1 cellular context compared by ENCODE assay signal in the genomic region with DNA sequence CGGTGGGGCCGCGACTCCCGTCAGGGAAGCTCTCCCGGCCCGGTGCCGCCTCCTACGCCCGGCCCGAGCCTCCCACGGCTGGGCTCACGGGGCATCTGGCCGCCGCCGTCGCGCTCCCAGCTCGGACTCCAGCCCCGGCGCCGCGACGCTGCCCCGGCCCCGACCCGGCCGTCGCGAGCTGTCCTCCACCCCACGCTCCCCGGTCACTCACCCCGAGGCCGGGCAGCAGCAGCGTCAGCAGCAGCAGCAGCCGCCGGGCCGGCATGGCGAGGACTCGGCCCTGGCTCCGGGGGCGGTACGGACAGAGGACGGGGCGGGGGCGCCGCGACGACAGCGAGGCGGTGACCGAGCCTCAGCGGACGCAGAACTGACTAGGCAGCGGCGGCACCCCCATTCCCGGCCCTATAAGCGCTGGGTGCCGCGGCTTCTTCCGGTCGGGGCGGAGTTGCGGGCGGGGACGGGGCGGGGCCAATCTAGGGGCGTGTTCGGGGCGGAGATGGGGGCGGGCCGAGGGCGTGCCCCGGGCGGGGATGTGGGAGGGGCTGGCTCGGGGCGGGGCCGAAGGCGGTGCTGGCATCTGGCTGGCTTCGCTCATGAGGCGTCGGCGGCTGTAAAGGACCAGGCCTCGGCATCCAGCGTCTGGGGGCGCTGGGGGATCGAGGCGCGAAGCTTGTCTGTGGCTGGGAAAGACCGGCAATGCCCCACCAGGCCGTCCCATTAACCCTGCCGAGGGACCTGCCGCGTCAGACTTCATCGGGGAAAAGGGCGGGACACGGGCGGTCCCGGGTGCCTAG.
A peak's percentile ranks its signal among the peaks of the same experiment; 100 is the strongest.
TF ChIP-seq lines count a peak whose summit lies in the region.

A gene (minus strand): TSS at position 380 of the 794 bp plus-strand sequence. CDS start 115 bp downstream, at position 265.

TF ChIP-seq in HepG2, 621 proteins besides CTCF, POLR2A, EP300 and RAD21 (continued from another document and continues in another):
- TF ChIP-seq, protein P1, sequence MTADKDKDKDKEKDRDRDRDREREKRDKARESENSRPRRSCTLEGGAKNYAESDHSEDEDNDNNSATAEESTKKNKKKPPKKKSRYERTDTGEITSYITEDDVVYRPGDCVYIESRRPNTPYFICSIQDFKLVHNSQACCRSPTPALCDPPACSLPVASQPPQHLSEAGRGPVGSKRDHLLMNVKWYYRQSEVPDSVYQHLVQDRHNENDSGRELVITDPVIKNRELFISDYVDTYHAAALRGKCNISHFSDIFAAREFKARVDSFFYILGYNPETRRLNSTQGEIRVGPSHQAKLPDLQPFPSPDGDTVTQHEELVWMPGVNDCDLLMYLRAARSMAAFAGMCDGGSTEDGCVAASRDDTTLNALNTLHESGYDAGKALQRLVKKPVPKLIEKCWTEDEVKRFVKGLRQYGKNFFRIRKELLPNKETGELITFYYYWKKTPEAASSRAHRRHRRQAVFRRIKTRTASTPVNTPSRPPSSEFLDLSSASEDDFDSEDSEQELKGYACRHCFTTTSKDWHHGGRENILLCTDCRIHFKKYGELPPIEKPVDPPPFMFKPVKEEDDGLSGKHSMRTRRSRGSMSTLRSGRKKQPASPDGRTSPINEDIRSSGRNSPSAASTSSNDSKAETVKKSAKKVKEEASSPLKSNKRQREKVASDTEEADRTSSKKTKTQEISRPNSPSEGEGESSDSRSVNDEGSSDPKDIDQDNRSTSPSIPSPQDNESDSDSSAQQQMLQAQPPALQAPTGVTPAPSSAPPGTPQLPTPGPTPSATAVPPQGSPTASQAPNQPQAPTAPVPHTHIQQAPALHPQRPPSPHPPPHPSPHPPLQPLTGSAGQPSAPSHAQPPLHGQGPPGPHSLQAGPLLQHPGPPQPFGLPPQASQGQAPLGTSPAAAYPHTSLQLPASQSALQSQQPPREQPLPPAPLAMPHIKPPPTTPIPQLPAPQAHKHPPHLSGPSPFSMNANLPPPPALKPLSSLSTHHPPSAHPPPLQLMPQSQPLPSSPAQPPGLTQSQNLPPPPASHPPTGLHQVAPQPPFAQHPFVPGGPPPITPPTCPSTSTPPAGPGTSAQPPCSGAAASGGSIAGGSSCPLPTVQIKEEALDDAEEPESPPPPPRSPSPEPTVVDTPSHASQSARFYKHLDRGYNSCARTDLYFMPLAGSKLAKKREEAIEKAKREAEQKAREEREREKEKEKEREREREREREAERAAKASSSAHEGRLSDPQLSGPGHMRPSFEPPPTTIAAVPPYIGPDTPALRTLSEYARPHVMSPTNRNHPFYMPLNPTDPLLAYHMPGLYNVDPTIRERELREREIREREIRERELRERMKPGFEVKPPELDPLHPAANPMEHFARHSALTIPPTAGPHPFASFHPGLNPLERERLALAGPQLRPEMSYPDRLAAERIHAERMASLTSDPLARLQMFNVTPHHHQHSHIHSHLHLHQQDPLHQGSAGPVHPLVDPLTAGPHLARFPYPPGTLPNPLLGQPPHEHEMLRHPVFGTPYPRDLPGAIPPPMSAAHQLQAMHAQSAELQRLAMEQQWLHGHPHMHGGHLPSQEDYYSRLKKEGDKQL (CRISPR knock-in tag; IDR thresholded peaks at IDR 0.05; ENCODE audit: low read depth): no peak; the same call in 1 of the 2 replicates
- TF ChIP-seq MXI1 (IDR thresholded peaks at IDR 0.05; ENCODE audit: borderline replicate concordance, low read depth, low read length): peak; percentile 88; the same call in 2 of the 3 replicates
- peak; percentile 89 for TF ChIP-seq ERF (CRISPR knock-in tag; IDR thresholded peaks at IDR 0.05)
- TF ChIP-seq, protein P2, sequence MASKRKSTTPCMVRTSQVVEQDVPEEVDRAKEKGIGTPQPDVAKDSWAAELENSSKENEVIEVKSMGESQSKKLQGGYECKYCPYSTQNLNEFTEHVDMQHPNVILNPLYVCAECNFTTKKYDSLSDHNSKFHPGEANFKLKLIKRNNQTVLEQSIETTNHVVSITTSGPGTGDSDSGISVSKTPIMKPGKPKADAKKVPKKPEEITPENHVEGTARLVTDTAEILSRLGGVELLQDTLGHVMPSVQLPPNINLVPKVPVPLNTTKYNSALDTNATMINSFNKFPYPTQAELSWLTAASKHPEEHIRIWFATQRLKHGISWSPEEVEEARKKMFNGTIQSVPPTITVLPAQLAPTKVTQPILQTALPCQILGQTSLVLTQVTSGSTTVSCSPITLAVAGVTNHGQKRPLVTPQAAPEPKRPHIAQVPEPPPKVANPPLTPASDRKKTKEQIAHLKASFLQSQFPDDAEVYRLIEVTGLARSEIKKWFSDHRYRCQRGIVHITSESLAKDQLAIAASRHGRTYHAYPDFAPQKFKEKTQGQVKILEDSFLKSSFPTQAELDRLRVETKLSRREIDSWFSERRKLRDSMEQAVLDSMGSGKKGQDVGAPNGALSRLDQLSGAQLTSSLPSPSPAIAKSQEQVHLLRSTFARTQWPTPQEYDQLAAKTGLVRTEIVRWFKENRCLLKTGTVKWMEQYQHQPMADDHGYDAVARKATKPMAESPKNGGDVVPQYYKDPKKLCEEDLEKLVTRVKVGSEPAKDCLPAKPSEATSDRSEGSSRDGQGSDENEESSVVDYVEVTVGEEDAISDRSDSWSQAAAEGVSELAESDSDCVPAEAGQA (IDR thresholded peaks at IDR 0.05; ENCODE audit: low read depth): no peak
- TF ChIP-seq, protein P2 (CRISPR knock-in tag; IDR thresholded peaks at IDR 0.05; ENCODE audit: borderline replicate concordance): peak; percentile 99
- TF ChIP-seq PPARG (CRISPR knock-in tag; conservative IDR thresholded peaks at IDR 0.05): no peak
- TF ChIP-seq, protein P3, sequence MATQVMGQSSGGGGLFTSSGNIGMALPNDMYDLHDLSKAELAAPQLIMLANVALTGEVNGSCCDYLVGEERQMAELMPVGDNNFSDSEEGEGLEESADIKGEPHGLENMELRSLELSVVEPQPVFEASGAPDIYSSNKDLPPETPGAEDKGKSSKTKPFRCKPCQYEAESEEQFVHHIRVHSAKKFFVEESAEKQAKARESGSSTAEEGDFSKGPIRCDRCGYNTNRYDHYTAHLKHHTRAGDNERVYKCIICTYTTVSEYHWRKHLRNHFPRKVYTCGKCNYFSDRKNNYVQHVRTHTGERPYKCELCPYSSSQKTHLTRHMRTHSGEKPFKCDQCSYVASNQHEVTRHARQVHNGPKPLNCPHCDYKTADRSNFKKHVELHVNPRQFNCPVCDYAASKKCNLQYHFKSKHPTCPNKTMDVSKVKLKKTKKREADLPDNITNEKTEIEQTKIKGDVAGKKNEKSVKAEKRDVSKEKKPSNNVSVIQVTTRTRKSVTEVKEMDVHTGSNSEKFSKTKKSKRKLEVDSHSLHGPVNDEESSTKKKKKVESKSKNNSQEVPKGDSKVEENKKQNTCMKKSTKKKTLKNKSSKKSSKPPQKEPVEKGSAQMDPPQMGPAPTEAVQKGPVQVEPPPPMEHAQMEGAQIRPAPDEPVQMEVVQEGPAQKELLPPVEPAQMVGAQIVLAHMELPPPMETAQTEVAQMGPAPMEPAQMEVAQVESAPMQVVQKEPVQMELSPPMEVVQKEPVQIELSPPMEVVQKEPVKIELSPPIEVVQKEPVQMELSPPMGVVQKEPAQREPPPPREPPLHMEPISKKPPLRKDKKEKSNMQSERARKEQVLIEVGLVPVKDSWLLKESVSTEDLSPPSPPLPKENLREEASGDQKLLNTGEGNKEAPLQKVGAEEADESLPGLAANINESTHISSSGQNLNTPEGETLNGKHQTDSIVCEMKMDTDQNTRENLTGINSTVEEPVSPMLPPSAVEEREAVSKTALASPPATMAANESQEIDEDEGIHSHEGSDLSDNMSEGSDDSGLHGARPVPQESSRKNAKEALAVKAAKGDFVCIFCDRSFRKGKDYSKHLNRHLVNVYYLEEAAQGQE (IDR thresholded peaks at IDR 0.05; ENCODE audit: borderline replicate concordance in 1 of 2, low read depth in 1 of 2, low read length in 2 of 2): peak in 1 of 2 experiments; percentile 74; a peak in 1 of 4 replicates
- TF ChIP-seq CHCHD3 (CRISPR knock-in tag; IDR thresholded peaks at IDR 0.05): peak; percentile 79; the same call in 1 of the 2 replicates
- no peak for TF ChIP-seq PTBP1 (IDR thresholded peaks at IDR 0.05; ENCODE audit: low read depth, low read length, poor library complexity, severe bottlenecking)
- TF ChIP-seq, protein P4, sequence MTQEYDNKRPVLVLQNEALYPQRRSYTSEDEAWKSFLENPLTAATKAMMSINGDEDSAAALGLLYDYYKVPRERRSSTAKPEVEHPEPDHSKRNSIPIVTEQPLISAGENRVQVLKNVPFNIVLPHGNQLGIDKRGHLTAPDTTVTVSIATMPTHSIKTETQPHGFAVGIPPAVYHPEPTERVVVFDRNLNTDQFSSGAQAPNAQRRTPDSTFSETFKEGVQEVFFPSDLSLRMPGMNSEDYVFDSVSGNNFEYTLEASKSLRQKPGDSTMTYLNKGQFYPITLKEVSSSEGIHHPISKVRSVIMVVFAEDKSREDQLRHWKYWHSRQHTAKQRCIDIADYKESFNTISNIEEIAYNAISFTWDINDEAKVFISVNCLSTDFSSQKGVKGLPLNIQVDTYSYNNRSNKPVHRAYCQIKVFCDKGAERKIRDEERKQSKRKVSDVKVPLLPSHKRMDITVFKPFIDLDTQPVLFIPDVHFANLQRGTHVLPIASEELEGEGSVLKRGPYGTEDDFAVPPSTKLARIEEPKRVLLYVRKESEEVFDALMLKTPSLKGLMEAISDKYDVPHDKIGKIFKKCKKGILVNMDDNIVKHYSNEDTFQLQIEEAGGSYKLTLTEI (CRISPR knock-in tag; conservative IDR thresholded peaks at IDR 0.05): no peak
- peak; percentile 93 for TF ChIP-seq ZNF329 (CRISPR knock-in tag; IDR thresholded peaks at IDR 0.05; ENCODE audit: low read depth)
- 0 out of 2 replicates have a peak, but pooled peaks have one; percentile 36 for TF ChIP-seq ZNF670 (CRISPR knock-in tag; IDR thresholded peaks at IDR 0.05; ENCODE audit: borderline replicate concordance)
- no peak; the same call in 1 of the 2 replicates for TF ChIP-seq ZNF652 (CRISPR knock-in tag; IDR thresholded peaks at IDR 0.05; ENCODE audit: borderline replicate concordance, low read depth)
- peak; percentile 53; the same call in 1 of the 2 replicates for TF ChIP-seq CREB1 (IDR thresholded peaks at IDR 0.05)
- no peak for TF ChIP-seq CREB1 (CRISPR knock-in tag; IDR thresholded peaks at IDR 0.05)
- TF ChIP-seq, protein P5, sequence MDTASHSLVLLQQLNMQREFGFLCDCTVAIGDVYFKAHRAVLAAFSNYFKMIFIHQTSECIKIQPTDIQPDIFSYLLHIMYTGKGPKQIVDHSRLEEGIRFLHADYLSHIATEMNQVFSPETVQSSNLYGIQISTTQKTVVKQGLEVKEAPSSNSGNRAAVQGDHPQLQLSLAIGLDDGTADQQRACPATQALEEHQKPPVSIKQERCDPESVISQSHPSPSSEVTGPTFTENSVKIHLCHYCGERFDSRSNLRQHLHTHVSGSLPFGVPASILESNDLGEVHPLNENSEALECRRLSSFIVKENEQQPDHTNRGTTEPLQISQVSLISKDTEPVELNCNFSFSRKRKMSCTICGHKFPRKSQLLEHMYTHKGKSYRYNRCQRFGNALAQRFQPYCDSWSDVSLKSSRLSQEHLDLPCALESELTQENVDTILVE (CRISPR knock-in tag; IDR thresholded peaks at IDR 0.05): peak; percentile 89; the same call in 1 of the 2 replicates
- TF ChIP-seq, protein P6, sequence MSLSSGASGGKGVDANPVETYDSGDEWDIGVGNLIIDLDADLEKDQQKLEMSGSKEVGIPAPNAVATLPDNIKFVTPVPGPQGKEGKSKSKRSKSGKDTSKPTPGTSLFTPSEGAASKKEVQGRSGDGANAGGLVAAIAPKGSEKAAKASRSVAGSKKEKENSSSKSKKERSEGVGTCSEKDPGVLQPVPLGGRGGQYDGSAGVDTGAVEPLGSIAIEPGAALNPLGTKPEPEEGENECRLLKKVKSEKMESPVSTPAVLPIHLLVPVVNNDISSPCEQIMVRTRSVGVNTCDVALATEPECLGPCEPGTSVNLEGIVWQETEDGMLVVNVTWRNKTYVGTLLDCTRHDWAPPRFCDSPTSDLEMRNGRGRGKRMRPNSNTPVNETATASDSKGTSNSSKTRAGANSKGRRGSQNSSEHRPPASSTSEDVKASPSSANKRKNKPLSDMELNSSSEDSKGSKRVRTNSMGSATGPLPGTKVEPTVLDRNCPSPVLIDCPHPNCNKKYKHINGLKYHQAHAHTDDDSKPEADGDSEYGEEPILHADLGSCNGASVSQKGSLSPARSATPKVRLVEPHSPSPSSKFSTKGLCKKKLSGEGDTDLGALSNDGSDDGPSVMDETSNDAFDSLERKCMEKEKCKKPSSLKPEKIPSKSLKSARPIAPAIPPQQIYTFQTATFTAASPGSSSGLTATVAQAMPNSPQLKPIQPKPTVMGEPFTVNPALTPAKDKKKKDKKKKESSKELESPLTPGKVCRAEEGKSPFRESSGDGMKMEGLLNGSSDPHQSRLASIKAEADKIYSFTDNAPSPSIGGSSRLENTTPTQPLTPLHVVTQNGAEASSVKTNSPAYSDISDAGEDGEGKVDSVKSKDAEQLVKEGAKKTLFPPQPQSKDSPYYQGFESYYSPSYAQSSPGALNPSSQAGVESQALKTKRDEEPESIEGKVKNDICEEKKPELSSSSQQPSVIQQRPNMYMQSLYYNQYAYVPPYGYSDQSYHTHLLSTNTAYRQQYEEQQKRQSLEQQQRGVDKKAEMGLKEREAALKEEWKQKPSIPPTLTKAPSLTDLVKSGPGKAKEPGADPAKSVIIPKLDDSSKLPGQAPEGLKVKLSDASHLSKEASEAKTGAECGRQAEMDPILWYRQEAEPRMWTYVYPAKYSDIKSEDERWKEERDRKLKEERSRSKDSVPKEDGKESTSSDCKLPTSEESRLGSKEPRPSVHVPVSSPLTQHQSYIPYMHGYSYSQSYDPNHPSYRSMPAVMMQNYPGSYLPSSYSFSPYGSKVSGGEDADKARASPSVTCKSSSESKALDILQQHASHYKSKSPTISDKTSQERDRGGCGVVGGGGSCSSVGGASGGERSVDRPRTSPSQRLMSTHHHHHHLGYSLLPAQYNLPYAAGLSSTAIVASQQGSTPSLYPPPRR (CRISPR knock-in tag; IDR thresholded peaks at IDR 0.05; ENCODE audit: borderline replicate concordance): peak; percentile 67; the same call in 1 of the 2 replicates
- peak; percentile 71; the same call in 1 of the 2 replicates for TF ChIP-seq HOXD1 (CRISPR knock-in tag; IDR thresholded peaks at IDR 0.05)
- TF ChIP-seq ZFAT (CRISPR knock-in tag; conservative IDR thresholded peaks at IDR 0.05): peak; percentile 17; the same call in 1 of the 2 replicates
- TF ChIP-seq NFIB (CRISPR knock-in tag; IDR thresholded peaks at IDR 0.05; ENCODE audit: borderline replicate concordance): no peak
- TF ChIP-seq, protein P7, sequence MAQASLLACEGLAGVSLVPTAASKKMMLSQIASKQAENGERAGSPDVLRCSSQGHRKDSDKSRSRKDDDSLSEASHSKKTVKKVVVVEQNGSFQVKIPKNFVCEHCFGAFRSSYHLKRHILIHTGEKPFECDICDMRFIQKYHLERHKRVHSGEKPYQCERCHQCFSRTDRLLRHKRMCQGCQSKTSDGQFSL (CRISPR knock-in tag; IDR thresholded peaks at IDR 0.05): peak; percentile 93
- no peak for TF ChIP-seq KAT2B (IDR thresholded peaks at IDR 0.05; ENCODE audit: borderline replicate concordance, low read depth, low read length)
- peak; percentile 89 for TF ChIP-seq RFXAP (CRISPR knock-in tag; IDR thresholded peaks at IDR 0.05; ENCODE audit: borderline replicate concordance)
